35 cellular contexts compared by ENCODE assay signal in the genomic region with DNA sequence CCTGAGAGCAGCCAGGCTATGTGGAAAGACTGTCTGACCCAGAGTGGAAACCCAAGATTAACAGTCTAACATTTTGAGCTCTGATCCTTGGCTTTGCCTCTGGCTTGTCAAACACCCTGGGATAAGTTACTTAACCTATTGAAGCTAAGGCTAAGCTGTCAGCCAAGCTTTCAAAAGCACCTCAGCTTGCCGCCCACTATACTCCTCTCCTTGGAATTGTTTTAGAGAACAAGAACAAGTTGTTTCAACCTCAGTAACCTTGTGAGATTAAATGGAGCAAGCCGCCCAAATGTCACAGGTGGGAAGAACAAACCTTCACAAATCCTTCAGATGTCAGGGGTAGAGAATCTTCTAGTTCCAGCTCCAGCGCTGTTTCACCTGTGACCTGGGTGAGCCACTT.
"Had no signal": no experiment of that assay in that cellular context is flagged by ENCODE, and none has a peak within 500 bp of the region (broad histone marks: within the 10 kb centered on the region; RNA-seq: fewer than 3 reads in every experiment).

No MANE protein-coding gene starts in this region.

- DNase-seq: activated CD4-positive, alpha-beta memory T cell treated with anti-CD3 and anti-CD28 coated beads, Interleukin-2, amount 10 ng/mL, durations not matched to agents 7 days and 5 days; activated CD4-positive, alpha-beta T cell treated with anti-CD3 and anti-CD28 coated beads for 1 hour; activated CD4-positive, alpha-beta T cell treated with anti-CD3 and anti-CD28 coated beads for 36 hours; activated CD4-positive, alpha-beta T cell treated with anti-CD3 and anti-CD28 coated beads for 48 hours; activated CD4-positive, alpha-beta T cell treated with anti-CD3 and anti-CD28 coated beads, Interleukin-2, amount 10 ng/mL, durations not matched to agents 7 days and 5 days; activated CD4-positive, alpha-beta T cell treated with anti-CD3 and anti-CD28 coated beads, Interleukin-2, amount 50 U/mL, for 48 hours; activated CD4-positive, CD25-positive, alpha-beta regulatory T cell; activated CD8-positive, alpha-beta memory T cell treated with anti-CD3 and anti-CD28 coated beads for 24 hours; activated CD8-positive, alpha-beta memory T cell treated with anti-CD3 and anti-CD28 coated beads, Interleukin-2, amount 10 ng/mL, durations not matched to agents 7 days and 5 days; activated CD8-positive, alpha-beta memory T cell treated with anti-CD3 and anti-CD28 coated beads, Interleukin-2, amount 50 U/mL, for 48 hours; activated CD8-positive, alpha-beta T cell treated with anti-CD3 and anti-CD28 coated beads, Interleukin-2, amount 10 ng/mL, durations not matched to agents 7 days and 5 days; activated effector memory CD4-positive, alpha-beta T cell treated with Interleukin-2 at 50 U/mL for 16 hours; activated gamma-delta T cell; activated naive CD4-positive, alpha-beta T cell treated with anti-CD3 and anti-CD28 coated beads, Interleukin-2, amount 10 ng/mL, durations not matched to agents 7 days and 5 days; activated naive CD4-positive, alpha-beta T cell treated with Interleukin-2 at 50 U/mL for 16 hours; activated naive CD8-positive, alpha-beta T cell treated with anti-CD3 and anti-CD28 coated beads, Interleukin-2, amount 10 ng/mL, durations not matched to agents 7 days and 5 days; activated naive CD8-positive, alpha-beta T cell treated with anti-CD3 and anti-CD28 coated beads, Interleukin-2, amount 50 U/mL, for 24 hours; activated T-cell treated with anti-CD3 and anti-CD28 coated beads, Interleukin-2, amount 50 U/mL, for 24 hours; activated T-cell treated with anti-CD3 and anti-CD28 coated beads, Interleukin-2, amount 50 U/mL, for 48 hours; aorta; body of pancreas; brain microvascular endothelial cell; cerebellar nuclear complex; T-helper 1 cell; T-helper 2 cell; T-helper 9 cell had no signal

- H3K9me3 Mint-ChIP-seq: activated CD4-positive, alpha-beta memory T cell treated with anti-CD3 and anti-CD28 coated beads, Interleukin-2, amount 10 ng/mL, durations not matched to agents 7 days and 5 days; activated CD4-positive, alpha-beta T cell treated with anti-CD3 and anti-CD28 coated beads, Interleukin-2, amount 10 ng/mL, durations not matched to agents 7 days and 5 days; activated naive CD4-positive, alpha-beta T cell treated with anti-CD3 and anti-CD28 coated beads, Interleukin-2, amount 50 U/mL, for 24 hours; activated T-cell treated with anti-CD3 and anti-CD28 coated beads, Interleukin-2, amount 50 U/mL, for 24 hours; activated T-helper 2 cell treated with anti-CD3 and anti-CD28 coated beads, Interferon-gamma antibody, Interleukin-2, Interleukin-4, amounts not matched to agents 10 μg/mL and 5 μg/mL and 100 μg/mL, durations not matched to agents 14 hours and 24 hours and 36 hours; central memory CD8-positive, alpha-beta T cell; T-helper 1 cell treated with Interleukin-12 subunit alpha and Interleukin-12 subunit beta and Interleukin-4 antibody, amounts not matched to agents 30 μg/mL and 1 μg/mL, for 36 hours; T-helper 2 cell treated with Interferon-gamma antibody and Interleukin-4, amounts not matched to agents 5 μg/mL and 100 μg/mL, for 36 hours had no signal

- H3K27ac ChIP-seq: body of pancreas, brain microvascular endothelial cell, breast epithelium, VCaP had no signal

- H3K27ac Mint-ChIP-seq: activated CD4-positive, alpha-beta memory T cell treated with anti-CD3 and anti-CD28 coated beads, Interleukin-2, amount 10 ng/mL, durations not matched to agents 7 days and 5 days; activated CD4-positive, alpha-beta T cell treated with anti-CD3 and anti-CD28 coated beads for 36 hours; activated CD4-positive, alpha-beta T cell treated with anti-CD3 and anti-CD28 coated beads, Interleukin-2, amount 10 ng/mL, durations not matched to agents 7 days and 5 days; activated CD8-positive, alpha-beta memory T cell treated with anti-CD3 and anti-CD28 coated beads, Interleukin-2, amount 10 ng/mL, durations not matched to agents 7 days and 5 days; activated CD8-positive, alpha-beta T cell treated with anti-CD3 and anti-CD28 coated beads, Interleukin-2, amount 10 ng/mL, durations not matched to agents 7 days and 5 days; activated naive CD4-positive, alpha-beta T cell treated with anti-CD3 and anti-CD28 coated beads, Interleukin-2, amount 10 ng/mL, durations not matched to agents 7 days and 5 days; activated naive CD4-positive, alpha-beta T cell treated with anti-CD3 and anti-CD28 coated beads, Interleukin-2, amount 50 U/mL, for 24 hours; activated naive CD8-positive, alpha-beta T cell; activated naive CD8-positive, alpha-beta T cell treated with anti-CD3 and anti-CD28 coated beads, Interleukin-2, amount 10 ng/mL, durations not matched to agents 7 days and 5 days; activated naive CD8-positive, alpha-beta T cell treated with anti-CD3 and anti-CD28 coated beads, Interleukin-2, amount 50 U/mL, for 24 hours; activated T-cell treated with anti-CD3 and anti-CD28 coated beads, Interleukin-2, amount 50 U/mL, for 24 hours; activated T-helper 2 cell treated with anti-CD3 and anti-CD28 coated beads, Interferon-gamma antibody, Interleukin-2, Interleukin-4, amounts not matched to agents 10 μg/mL and 5 μg/mL and 100 μg/mL, durations not matched to agents 14 hours and 24 hours and 36 hours; T-helper 1 cell treated with Interleukin-12 subunit alpha and Interleukin-12 subunit beta and Interleukin-4 antibody, amounts not matched to agents 30 μg/mL and 1 μg/mL, for 36 hours; T-helper 2 cell treated with Interferon-gamma antibody and Interleukin-4, amounts not matched to agents 5 μg/mL and 100 μg/mL, for 36 hours; WTC11 had no signal

- H3K27me3 ChIP-seq: body of pancreas, brain microvascular endothelial cell, breast epithelium had no signal

- H3K36me3 ChIP-seq: brain microvascular endothelial cell, breast epithelium had no signal

- H3K9me3 ChIP-seq: body of pancreas, breast epithelium had no signal

- H3K36me3 Mint-ChIP-seq: activated CD8-positive, alpha-beta memory T cell treated with anti-CD3 and anti-CD28 coated beads, Interleukin-2, amount 10 ng/mL, durations not matched to agents 7 days and 5 days; activated naive CD4-positive, alpha-beta T cell treated with anti-CD3 and anti-CD28 coated beads, Interleukin-2, amount 10 ng/mL, durations not matched to agents 7 days and 5 days; activated naive CD4-positive, alpha-beta T cell treated with anti-CD3 and anti-CD28 coated beads, Interleukin-2, amount 50 U/mL, for 24 hours; activated naive CD8-positive, alpha-beta T cell; activated naive CD8-positive, alpha-beta T cell treated with anti-CD3 and anti-CD28 coated beads, Interleukin-2, amount 10 ng/mL, durations not matched to agents 7 days and 5 days; WTC11 had no signal

- H3K4me3 ChIP-seq: body of pancreas, breast epithelium had no signal

- H3K4me1 ChIP-seq: body of pancreas, breast epithelium had no signal

- H3K4me3 Mint-ChIP-seq: activated CD4-positive, alpha-beta memory T cell treated with anti-CD3 and anti-CD28 coated beads, Interleukin-2, amount 10 ng/mL, durations not matched to agents 7 days and 5 days; activated CD4-positive, alpha-beta T cell treated with anti-CD3 and anti-CD28 coated beads for 36 hours; activated CD4-positive, alpha-beta T cell treated with anti-CD3 and anti-CD28 coated beads, Interleukin-2, amount 10 ng/mL, durations not matched to agents 7 days and 5 days; activated CD8-positive, alpha-beta memory T cell treated with anti-CD3 and anti-CD28 coated beads, Interleukin-2, amount 10 ng/mL, durations not matched to agents 7 days and 5 days; activated CD8-positive, alpha-beta T cell treated with anti-CD3 and anti-CD28 coated beads, Interleukin-2, amount 10 ng/mL, durations not matched to agents 7 days and 5 days; activated naive CD4-positive, alpha-beta T cell treated with anti-CD3 and anti-CD28 coated beads, Interleukin-2, amount 10 ng/mL, durations not matched to agents 7 days and 5 days; activated naive CD4-positive, alpha-beta T cell treated with anti-CD3 and anti-CD28 coated beads, Interleukin-2, amount 50 U/mL, for 24 hours; activated naive CD8-positive, alpha-beta T cell; activated naive CD8-positive, alpha-beta T cell treated with anti-CD3 and anti-CD28 coated beads, Interleukin-2, amount 10 ng/mL, durations not matched to agents 7 days and 5 days; activated naive CD8-positive, alpha-beta T cell treated with anti-CD3 and anti-CD28 coated beads, Interleukin-2, amount 50 U/mL, for 24 hours; activated T-cell treated with anti-CD3 and anti-CD28 coated beads, Interleukin-2, amount 50 U/mL, for 24 hours; central memory CD8-positive, alpha-beta T cell; T-helper 1 cell treated with Interleukin-12 subunit alpha and Interleukin-12 subunit beta and Interleukin-4 antibody, amounts not matched to agents 30 μg/mL and 1 μg/mL, for 36 hours; T-helper 2 cell treated with Interferon-gamma antibody and Interleukin-4, amounts not matched to agents 5 μg/mL and 100 μg/mL, for 36 hours; WTC11 had no signal

- H3K4me1 Mint-ChIP-seq: activated CD4-positive, alpha-beta memory T cell treated with anti-CD3 and anti-CD28 coated beads, Interleukin-2, amount 10 ng/mL, durations not matched to agents 7 days and 5 days; activated CD4-positive, alpha-beta T cell treated with anti-CD3 and anti-CD28 coated beads for 36 hours; activated CD4-positive, alpha-beta T cell treated with anti-CD3 and anti-CD28 coated beads, Interleukin-2, amount 10 ng/mL, durations not matched to agents 7 days and 5 days; activated CD8-positive, alpha-beta memory T cell treated with anti-CD3 and anti-CD28 coated beads, Interleukin-2, amount 10 ng/mL, durations not matched to agents 7 days and 5 days; activated naive CD4-positive, alpha-beta T cell treated with anti-CD3 and anti-CD28 coated beads, Interleukin-2, amount 10 ng/mL, durations not matched to agents 7 days and 5 days; activated naive CD4-positive, alpha-beta T cell treated with anti-CD3 and anti-CD28 coated beads, Interleukin-2, amount 50 U/mL, for 24 hours; activated naive CD8-positive, alpha-beta T cell treated with anti-CD3 and anti-CD28 coated beads, Interleukin-2, amount 10 ng/mL, durations not matched to agents 7 days and 5 days; activated naive CD8-positive, alpha-beta T cell treated with anti-CD3 and anti-CD28 coated beads, Interleukin-2, amount 50 U/mL, for 24 hours; central memory CD8-positive, alpha-beta T cell had no signal

- H3K27me3 Mint-ChIP-seq: activated CD4-positive, alpha-beta memory T cell treated with anti-CD3 and anti-CD28 coated beads, Interleukin-2, amount 10 ng/mL, durations not matched to agents 7 days and 5 days; activated CD4-positive, alpha-beta T cell treated with anti-CD3 and anti-CD28 coated beads, Interleukin-2, amount 10 ng/mL, durations not matched to agents 7 days and 5 days; activated CD8-positive, alpha-beta memory T cell treated with anti-CD3 and anti-CD28 coated beads, Interleukin-2, amount 10 ng/mL, durations not matched to agents 7 days and 5 days; activated naive CD4-positive, alpha-beta T cell treated with anti-CD3 and anti-CD28 coated beads, Interleukin-2, amount 10 ng/mL, durations not matched to agents 7 days and 5 days; central memory CD8-positive, alpha-beta T cell had no signal
